Comparison of ENCODE assay signal across 8 cellular contexts in the genomic region with DNA sequence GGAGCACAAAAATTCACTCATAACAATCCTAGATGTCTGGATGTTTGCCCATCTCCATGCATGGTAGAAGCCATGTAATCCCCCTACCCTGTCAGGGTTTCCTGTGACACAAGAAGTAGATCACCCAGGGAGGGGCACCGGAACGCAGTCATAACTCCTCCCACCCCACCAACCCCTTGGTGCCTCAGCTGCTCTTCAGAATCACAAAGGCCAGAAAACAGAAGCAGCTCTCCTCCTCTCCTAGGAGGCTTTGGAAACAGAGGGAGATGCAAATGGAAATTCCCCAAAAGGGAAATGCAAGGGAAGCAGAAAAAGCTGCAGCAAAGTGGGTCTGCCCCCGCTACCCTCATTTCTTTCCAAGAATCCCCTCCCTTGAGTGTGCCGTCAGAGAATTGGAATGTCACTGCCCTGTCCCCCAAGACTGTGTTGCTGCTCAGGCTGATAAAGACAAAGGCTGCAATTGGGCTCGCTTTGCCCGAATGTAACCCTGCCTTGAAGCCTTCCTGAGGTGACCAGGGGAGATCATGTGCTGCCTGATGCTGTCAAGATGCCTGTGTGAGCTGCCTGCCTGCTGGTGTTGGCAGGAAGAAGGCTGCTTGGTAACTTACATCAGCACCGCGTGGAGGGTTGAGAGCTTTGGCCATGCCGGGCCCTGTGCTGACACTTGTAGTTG.
A peak's percentile ranks its signal among the peaks of the same experiment; 100 is the strongest.
DNase-seq lines count a peak whose midpoint lies in the region; ATAC-seq and TF ChIP-seq lines count a peak whose summit lies in the region.

No MANE protein-coding gene starts in this region.

- no peaks in the 10 kb centered on the region for H3K9me3 ChIP-seq in BLaER1 treated with 17β-estradiol and CSF1 and Interleukin-3, amounts not matched to agents 10 nM and 100 nM (replicated peaks in 1 of 11)
- H3K9me3 ChIP-seq in esophagus squamous epithelium (no peaks in the 10 kb centered on the region), upper lobe of right lung (no peaks in the 10 kb centered on the region)

- H3K27ac ChIP-seq in BLaER1 treated with 17β-estradiol and CSF1 and Interleukin-3, amounts not matched to agents 10 nM and 100 nM: peak overlapping the region; percentile 91 to 100 (median 99)
- H3K27ac ChIP-seq in esophagus squamous epithelium (peak overlapping the region; percentile 83 to 95 (median 94)), upper lobe of right lung (peak overlapping the region; percentile 92)

- no peaks in the 10 kb centered on the region for H4K20me1 ChIP-seq in BLaER1 treated with 17β-estradiol and CSF1 and Interleukin-3, amounts not matched to agents 10 nM and 100 nM

- ATAC-seq in upper lobe of right lung: peak; percentile 68

- peak overlapping the region; percentile 24 to 66 (median 50); a peak in 19 of 20 replicates for H3K4me3 ChIP-seq in BLaER1 treated with 17β-estradiol and CSF1 and Interleukin-3, amounts not matched to agents 10 nM and 100 nM
- H3K4me3 ChIP-seq in esophagus squamous epithelium (no peak overlapping the region), upper lobe of right lung (no peak overlapping the region)

- no peaks in the 10 kb centered on the region for H3K27me3 ChIP-seq in BLaER1 treated with 17β-estradiol and CSF1 and Interleukin-3, amounts not matched to agents 10 nM and 100 nM
- H3K27me3 ChIP-seq in esophagus squamous epithelium (no peaks in the 10 kb centered on the region), upper lobe of right lung (no peaks in the 10 kb centered on the region)

- DNase-seq in NCI-H69 (lab: John Stamatoyannopoulos, UW) (peak; percentile 38), esophagus squamous epithelium (lab: John Stamatoyannopoulos, UW) (peak; percentile 17), mucosa of gallbladder (ENCODE audit: low spot score) (peak; percentile 82), upper lobe of right lung (peak; percentile 73), NCI-H2081 (lab: John Stamatoyannopoulos, UW) (no peak), NCI-H1105 (lab: John Stamatoyannopoulos, UW) (no peak)
- DNase-seq in activated T-cell treated with anti-CD3 and anti-CD28 coated beads, Interleukin-2, amount 50 U/mL, for 1 hour: no peak

- TF ChIP-seq CTCF in esophagus squamous epithelium (IDR thresholded peaks at IDR 0.05) (no peak), upper lobe of right lung (IDR thresholded peaks at IDR 0.05) (no peak)

- no peaks in the 10 kb centered on the region for H3K36me3 ChIP-seq in BLaER1 treated with 17β-estradiol and CSF1 and Interleukin-3, amounts not matched to agents 10 nM and 100 nM
- H3K36me3 ChIP-seq in esophagus squamous epithelium (no peaks in the 10 kb centered on the region), upper lobe of right lung (no peaks in the 10 kb centered on the region)

- intact Hi-C loops in esophagus squamous epithelium (cut with DNase I) (no loop called here), upper lobe of right lung (cut with DNase I) (no loop called here)

- peak in 1 of 4 donors; percentile 20 for TF ChIP-seq POLR2A in esophagus squamous epithelium (IDR thresholded peaks at IDR 0.05)

- WGBS in esophagus squamous epithelium, 2 donors: 49 to 57% methylated on average over 9 of the region's 9 CpGs

- peaks cover 72 to 92% (median 80%) of the 10 kb centered on the region in 10 experiments for H3K4me1 ChIP-seq in BLaER1 treated with 17β-estradiol and CSF1 and Interleukin-3, amounts not matched to agents 10 nM and 100 nM
- H3K4me1 ChIP-seq in esophagus squamous epithelium (peaks cover 30 to 44% (median 30%) of the 10 kb centered on the region in 3 donors), upper lobe of right lung (peaks cover 27% of the 10 kb centered on the region)

- peak overlapping the region; percentile 84 to 97 (median 94) for H3K9ac ChIP-seq in BLaER1 treated with 17β-estradiol and CSF1 and Interleukin-3, amounts not matched to agents 10 nM and 100 nM

- H3K4me2 ChIP-seq in BLaER1 treated with 17β-estradiol and CSF1 and Interleukin-3, amounts not matched to agents 10 nM and 100 nM: peak overlapping the region; percentile 81 to 95 (median 87)

Comparison
In these comparisons a context has a peak if more than half of its experiments do, and no peak if none do; other contexts are left out.
1. H3K4me3 ChIP-seq: peak in BLaER1 treated with 17β-estradiol and CSF1 and Interleukin-3, amounts not matched to agents 10 nM and 100 nM (10 of 10); none in esophagus squamous epithelium (0 of 4) and upper lobe of right lung (single experiment).
2. DNase-seq: peak in NCI-H69 (single experiment), esophagus squamous epithelium (single experiment), mucosa of gallbladder (single experiment) and upper lobe of right lung (single experiment); none in NCI-H2081 (0 of 2), activated T-cell treated with anti-CD3 and anti-CD28 coated beads, Interleukin-2, amount 50 U/mL, for 1 hour (single experiment) and NCI-H1105 (single experiment).
3. Peak in every context shown above with its lines, with median percentiles within 50 percentile points of each other: H3K27ac ChIP-seq.